Comparison of ENCODE assay signal across 15 cellular contexts in genomic region chr6:146200136-146200708, GRCh38.
DNase-seq lines count a peak whose midpoint lies in the region; ATAC-seq and TF ChIP-seq lines count a peak whose summit lies in the region.
"Had no signal": no experiment of that assay in that cellular context is flagged by ENCODE, and none has a peak within 500 bp of the region (broad histone marks: within the 10 kb centered on the region; RNA-seq: fewer than 3 reads in every experiment).

No MANE protein-coding gene starts in this region.

- peaks cover 0 to 7% (median 3%) of the 10 kb centered on the region in 7 donors for H3K9me3 Mint-ChIP-seq in CD14-positive monocyte
- H3K9me3 Mint-ChIP-seq: activated T-cell treated with anti-CD3 and anti-CD28 coated beads, Interleukin-2, amount 50 U/mL, for 24 hours had no signal

- no peak overlapping the region for H2AFZ ChIP-seq in GM23248

- no peak for ATAC-seq in upper lobe of right lung
- ATAC-seq: PC-3, right cardiac atrium had no signal

- no peaks in the 10 kb centered on the region for H3K79me2 ChIP-seq in GM23248 (ENCODE audit: insufficient read depth)

- peaks cover 0 to 3% (median 0%) of the 10 kb centered on the region in 3 donors for H3K27me3 Mint-ChIP-seq in CD14-positive monocyte (ENCODE audit: low read depth in 3 of 3)
- H3K27me3 Mint-ChIP-seq: activated T-cell treated with anti-CD3 and anti-CD28 coated beads, Interleukin-2, amount 50 U/mL, for 24 hours had no signal

- H4K20me1 ChIP-seq in GM23248 (ENCODE audit: insufficient read depth) = no peaks in the 10 kb centered on the region

- no peaks in the 10 kb centered on the region for H3K36me3 ChIP-seq in GM23248 (ENCODE audit: low read depth)
- no peaks in the 10 kb centered on the region for H3K36me3 ChIP-seq in upper lobe of right lung

- H3K4me3 Mint-ChIP-seq in CD14-positive monocyte = no peak overlapping the region
- H3K4me3 Mint-ChIP-seq: activated naive CD8-positive, alpha-beta T cell; activated T-cell treated with anti-CD3 and anti-CD28 coated beads, Interleukin-2, amount 50 U/mL, for 24 hours; immature natural killer cell had no signal

- no peaks in the 10 kb centered on the region for H3K9me2 ChIP-seq in GM23248 (ENCODE audit: insufficient read depth)

- TF ChIP-seq CTCF in CD14-positive monocyte (IDR thresholded peaks at IDR 0.05) = no peak
- TF ChIP-seq CTCF in upper lobe of right lung (IDR thresholded peaks at IDR 0.05) = no peak

- no peaks in the 10 kb centered on the region for H3K4me1 ChIP-seq in GM23248 (ENCODE audit: insufficient read depth)
- no peaks in the 10 kb centered on the region for H3K4me1 ChIP-seq in upper lobe of right lung

- H3K27ac ChIP-seq in GM23248 = no peak overlapping the region
- H3K27ac ChIP-seq in upper lobe of right lung = no peak overlapping the region

- H3K27me3 ChIP-seq in GM23248 (replicated peaks; ENCODE audit: insufficient read depth) (no peaks in the 10 kb centered on the region), upper lobe of right lung (no peaks in the 10 kb centered on the region)

- H3K36me3 Mint-ChIP-seq in CD14-positive monocyte = no peaks in the 10 kb centered on the region
- H3K36me3 Mint-ChIP-seq: activated naive CD8-positive, alpha-beta T cell; immature natural killer cell had no signal

- in situ Hi-C loops in GM23248 (cut with MboI) = no loop called here

- intact Hi-C loops in CD14-positive monocyte (cut with micrococcal nuclease) (no loop called here), upper lobe of right lung (cut with DNase I) (no loop called here)

- 1 to 8% methylated on average over 2 of the region's 2 CpGs for WGBS in GM23248 (ENCODE audit: low coverage in 1 of 2, low lambda C conversion rate in 2 of 2, missing lambda C conversion rate in 2 of 2), 2 experiments

- no peak overlapping the region for H3K9ac ChIP-seq in GM23248

- H3K9me3 ChIP-seq in GM23248 (ENCODE audit: low read depth) (no peaks in the 10 kb centered on the region), upper lobe of right lung (no peaks in the 10 kb centered on the region)

- no peak overlapping the region for H3K4me2 ChIP-seq in GM23248 (ENCODE audit: unreplicated experiment)

- no peak overlapping the region for H3K27ac Mint-ChIP-seq in CD14-positive monocyte
- H3K27ac Mint-ChIP-seq: activated naive CD8-positive, alpha-beta T cell; activated T-cell treated with anti-CD3 and anti-CD28 coated beads, Interleukin-2, amount 50 U/mL, for 24 hours; immature natural killer cell had no signal

- H3F3A ChIP-seq in GM23248 (ENCODE audit: insufficient read depth) = no peaks in the 10 kb centered on the region

- no peaks in the 10 kb centered on the region for H3K4me1 Mint-ChIP-seq in CD14-positive monocyte
- H3K4me1 Mint-ChIP-seq: immature natural killer cell had no signal

- H3K4me3 ChIP-seq in GM23248 (no peak overlapping the region), upper lobe of right lung (no peak overlapping the region)

- DNase-seq in GM23248 = peak; percentile 3
- peak; percentile 8 for DNase-seq in NCI-H345 treated with DMSO at 0.1 percent for 48 hours (lab: John Stamatoyannopoulos, UW; ENCODE audit: unreplicated experiment)
- peak; percentile 2 for DNase-seq in brain pericyte (ENCODE audit: low read depth, low spot score)
- peak; percentile 57 for DNase-seq in myocyte (ENCODE audit: low read depth)
- no peak for DNase-seq in NCI-H774 (lab: John Stamatoyannopoulos, UW)
- no peak for DNase-seq in NCI-H2227 treated with DMSO at 0.1 percent for 48 hours (lab: John Stamatoyannopoulos, UW)
- no peak for DNase-seq in CD14-positive monocyte (ENCODE audit: low spot score)
- no peak for DNase-seq in upper lobe of right lung
- DNase-seq: activated T-cell treated with anti-CD3 and anti-CD28 coated beads, Interleukin-2, amount 50 U/mL, for 24 hours; DMS79 treated with DMSO at 0.1 percent for 48 hours; immature natural killer cell; mammary epithelial cell; PC-3; right cardiac atrium had no signal

Comparison
In these comparisons a context has a peak if more than half of its experiments do, and no peak if none do; other contexts are left out.
1. DNase-seq: peak in GM23248 (single experiment), NCI-H345 treated with DMSO at 0.1 percent for 48 hours (single experiment), brain pericyte (single experiment) and myocyte (single experiment); none in NCI-H774 (single experiment), NCI-H2227 treated with DMSO at 0.1 percent for 48 hours (single experiment), CD14-positive monocyte (single experiment) and upper lobe of right lung (single experiment).